Comparison of ENCODE assay signal across 35 cellular contexts in the genomic region with DNA sequence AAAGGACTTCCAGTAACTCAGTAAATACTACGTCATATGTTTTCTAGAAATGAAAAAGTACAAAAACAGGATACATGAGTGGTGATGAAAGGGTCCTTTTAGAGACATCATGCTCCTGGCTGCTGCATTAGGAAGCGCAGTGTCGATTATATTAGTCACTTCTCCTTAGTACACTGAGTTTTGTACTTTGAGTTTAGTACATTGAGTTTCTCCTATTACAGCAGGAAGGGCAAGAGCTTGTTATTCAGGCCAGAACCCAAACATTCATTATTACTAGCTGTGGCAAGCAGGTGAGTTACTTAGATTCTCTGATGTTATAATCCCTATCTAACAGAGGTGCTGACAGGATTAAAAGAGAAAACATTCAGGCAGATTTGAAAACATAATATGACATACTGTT. TPM values are rescaled to one million over a fixed set of nuclear protein-coding genes. Genes with fewer than 3 reads are reported as not detected.
DNase-seq lines count a peak whose midpoint lies in the region; ATAC-seq, FAIRE-seq and TF ChIP-seq lines count a peak whose summit lies in the region.
"Had no signal": no experiment of that assay in that cellular context is flagged by ENCODE, and none has a peak within 500 bp of the region (broad histone marks: within the 10 kb centered on the region; RNA-seq: fewer than 3 reads in every experiment).

No MANE protein-coding gene starts in this region.

- no peak overlapping the region for H3K23ac ChIP-seq in neuronal stem cell (ENCODE audit: low read depth, low read length, poor library complexity)

- H3K14ac ChIP-seq in neuronal stem cell (ENCODE audit: low read length) = no peak overlapping the region

- H4K91ac ChIP-seq in neuronal stem cell (ENCODE audit: low read depth, low read length, poor library complexity) = no peak overlapping the region

- H3K27ac Mint-ChIP-seq in CD8-positive, alpha-beta memory T cell = no peak overlapping the region
- H3K27ac Mint-ChIP-seq: activated CD4-positive, alpha-beta memory T cell treated with anti-CD3 and anti-CD28 coated beads for 36 hours; activated naive CD4-positive, alpha-beta T cell treated with anti-CD3 and anti-CD28 coated beads, Interleukin-2, amount 50 U/mL, for 24 hours; activated T-helper 17 cell treated with anti-CD3 and anti-CD28 coated beads, Interleukin-2, amount 50 U/mL, for 72 hours; H9; natural killer cell treated with Interleukin-12 subunit alpha and Interleukin-12 subunit beta and Interleukin-15 and Interleukin-18, amount 100 ng/mL, for 72 hours; stimulated activated effector memory CD8-positive, alpha-beta T cell treated with anti-CD3 and anti-CD28 coated beads, Interleukin-12 subunit alpha, Interleukin-12 subunit beta, amount 100 ng/mL, for 72 hours had no signal

- ATAC-seq in gastrocnemius medialis = peak; percentile 97 to 99
- ATAC-seq in GM21737 (IDR thresholded peaks at IDR 0.05; ENCODE audit: unreplicated experiment) = no peak
- ATAC-seq: activated T-helper 17 cell treated with anti-CD3 and anti-CD28 coated beads, Interleukin-2, amount 50 U/mL, for 72 hours; mucosa of descending colon; natural killer cell treated with Interleukin-12 subunit alpha and Interleukin-12 subunit beta and Interleukin-15 and Interleukin-18, amount 100 ng/mL, for 72 hours; stimulated activated effector memory CD8-positive, alpha-beta T cell treated with anti-CD3 and anti-CD28 coated beads, Interleukin-12 subunit alpha, Interleukin-12 subunit beta, amount 100 ng/mL, for 72 hours had no signal

- no peak overlapping the region for H2BK15ac ChIP-seq in neuronal stem cell (ENCODE audit: low read length)

- peak overlapping the region; percentile 38 to 79 (median 55) for H3K27ac ChIP-seq in gastrocnemius medialis
- H3K27ac ChIP-seq in neuronal stem cell (replicated peaks; ENCODE audit: low read length) = no peak overlapping the region
- H3K27ac ChIP-seq in CD8-positive, alpha-beta memory T cell (ENCODE audit: low read depth, low read length) = no peak overlapping the region
- H3K27ac ChIP-seq: ascending aorta; BLaER1 treated with 17β-estradiol and CSF1 and Interleukin-3, amounts not matched to agents 10 nM and 100 nM had no signal

- no peak for FAIRE-seq in urothelium cell line (lab: Jason Lieb, UNC)
- FAIRE-seq: GM19239, islet of Langerhans, RCC 7860 had no signal

- H4K8ac ChIP-seq in neuronal stem cell (ENCODE audit: low read depth, low read length) = no peak overlapping the region

- H3K27me3 Mint-ChIP-seq in CD8-positive, alpha-beta memory T cell = peaks cover 0 to 2% of the 10 kb centered on the region in 2 donors
- H3K27me3 Mint-ChIP-seq: activated CD4-positive, alpha-beta memory T cell treated with anti-CD3 and anti-CD28 coated beads for 36 hours; activated naive CD4-positive, alpha-beta T cell treated with anti-CD3 and anti-CD28 coated beads, Interleukin-2, amount 50 U/mL, for 24 hours; activated T-helper 17 cell treated with anti-CD3 and anti-CD28 coated beads, Interleukin-2, amount 50 U/mL, for 72 hours; natural killer cell treated with Interleukin-12 subunit alpha and Interleukin-12 subunit beta and Interleukin-15 and Interleukin-18, amount 100 ng/mL, for 72 hours had no signal

- POLR2A ChIA-PET in CD8-positive, alpha-beta memory T cell (lab: Charles Lee) = no interaction called here

- in situ Hi-C loops in gastrocnemius medialis (cut with MboI; ENCODE audit: low sequenced_read_pairs in 4 of 4) = no loop called here

- TF ChIP-seq POLR2A in gastrocnemius medialis (IDR thresholded peaks at IDR 0.05) = peak; percentile 24 to 66

- H3K36me3 Mint-ChIP-seq in CD8-positive, alpha-beta memory T cell = peaks cover 0 to 40% (median 2%) of the 10 kb centered on the region in 3 donors
- H3K36me3 Mint-ChIP-seq: natural killer cell treated with Interleukin-12 subunit alpha and Interleukin-12 subunit beta and Interleukin-15 and Interleukin-18, amount 100 ng/mL, for 72 hours had no signal

- no peak overlapping the region for H2BK120ac ChIP-seq in neuronal stem cell (ENCODE audit: low read depth, low read length)

- no peak overlapping the region for H2BK5ac ChIP-seq in neuronal stem cell (ENCODE audit: low read length)

- no peaks in the 10 kb centered on the region for H3K36me3 ChIP-seq in gastrocnemius medialis
- no peaks in the 10 kb centered on the region for H3K36me3 ChIP-seq in neuronal stem cell (replicated peaks in 1 of 2; ENCODE audit: control insufficient read depth in 2 of 2, insufficient read depth in 2 of 2, low read length in 2 of 2)
- H3K36me3 ChIP-seq in CD8-positive, alpha-beta memory T cell (ENCODE audit: insufficient read depth, low read length) = no peaks in the 10 kb centered on the region
- H3K36me3 ChIP-seq: ascending aorta had no signal

- no peaks in the 10 kb centered on the region for H3K79me1 ChIP-seq in neuronal stem cell (ENCODE audit: low read depth, low read length)

- TF ChIP-seq CTCF in choroid plexus epithelial cell (conservative IDR thresholded peaks at IDR 0.05; ENCODE audit: low read depth, low read length) (peak; percentile 40), gastrocnemius medialis (IDR thresholded peaks at IDR 0.05 in 4 of 5, conservative IDR thresholded peaks at IDR 0.05 in 1 of 5) (peak in 2 of 5 experiments; percentile 14)

- no peaks in the 10 kb centered on the region for H3K9me3 Mint-ChIP-seq in CD8-positive, alpha-beta memory T cell
- H3K9me3 Mint-ChIP-seq: activated CD4-positive, alpha-beta memory T cell treated with anti-CD3 and anti-CD28 coated beads for 36 hours; activated naive CD4-positive, alpha-beta T cell treated with anti-CD3 and anti-CD28 coated beads, Interleukin-2, amount 50 U/mL, for 24 hours; activated T-helper 17 cell treated with anti-CD3 and anti-CD28 coated beads, Interleukin-2, amount 50 U/mL, for 72 hours; natural killer cell treated with Interleukin-12 subunit alpha and Interleukin-12 subunit beta and Interleukin-15 and Interleukin-18, amount 100 ng/mL, for 72 hours; stimulated activated effector memory CD8-positive, alpha-beta T cell treated with anti-CD3 and anti-CD28 coated beads, Interleukin-12 subunit alpha, Interleukin-12 subunit beta, amount 100 ng/mL, for 72 hours had no signal

- H3K4me1 ChIP-seq in gastrocnemius medialis = no peaks in the 10 kb centered on the region
- H3K4me1 ChIP-seq in neuronal stem cell (ENCODE audit: control insufficient read depth in 2 of 2, insufficient read depth in 1 of 2, low read depth in 1 of 2, low read length in 2 of 2) = no peaks in the 10 kb centered on the region
- H3K4me1 ChIP-seq in CD8-positive, alpha-beta memory T cell (ENCODE audit: insufficient read depth, low read length) = no peaks in the 10 kb centered on the region
- H3K4me1 ChIP-seq: ascending aorta; BLaER1 treated with 17β-estradiol and CSF1 and Interleukin-3, amounts not matched to agents 10 nM and 100 nM; Caco-2 had no signal

- H3K4me2 ChIP-seq in neuronal stem cell (ENCODE audit: insufficient read depth, low read length, poor library complexity, severe bottlenecking) = no peak overlapping the region
- H3K4me2 ChIP-seq: BLaER1 treated with 17β-estradiol and CSF1 and Interleukin-3, amounts not matched to agents 10 nM and 100 nM had no signal

- CTCF ChIA-PET in CD8-positive, alpha-beta memory T cell (lab: Charles Lee) = interaction anchor here (1.6 kb wide), 1 partner anchor 22 kb away, joined by 5 read pairs; the partner anchor contains the start of gene RPGR

- no peak overlapping the region for H3K4me3 Mint-ChIP-seq in CD8-positive, alpha-beta memory T cell
- H3K4me3 Mint-ChIP-seq: activated CD4-positive, alpha-beta memory T cell treated with anti-CD3 and anti-CD28 coated beads for 36 hours; activated naive CD4-positive, alpha-beta T cell treated with anti-CD3 and anti-CD28 coated beads, Interleukin-2, amount 50 U/mL, for 24 hours; activated T-helper 17 cell treated with anti-CD3 and anti-CD28 coated beads, Interleukin-2, amount 50 U/mL, for 72 hours; H9; natural killer cell treated with Interleukin-12 subunit alpha and Interleukin-12 subunit beta and Interleukin-15 and Interleukin-18, amount 100 ng/mL, for 72 hours; stimulated activated effector memory CD8-positive, alpha-beta T cell treated with anti-CD3 and anti-CD28 coated beads, Interleukin-12 subunit alpha, Interleukin-12 subunit beta, amount 100 ng/mL, for 72 hours had no signal

- H3K4me1 Mint-ChIP-seq in CD8-positive, alpha-beta memory T cell = no peaks in the 10 kb centered on the region
- H3K4me1 Mint-ChIP-seq: activated naive CD4-positive, alpha-beta T cell treated with anti-CD3 and anti-CD28 coated beads, Interleukin-2, amount 50 U/mL, for 24 hours; activated T-helper 17 cell treated with anti-CD3 and anti-CD28 coated beads, Interleukin-2, amount 50 U/mL, for 72 hours; H9; stimulated activated effector memory CD8-positive, alpha-beta T cell treated with anti-CD3 and anti-CD28 coated beads, Interleukin-12 subunit alpha, Interleukin-12 subunit beta, amount 100 ng/mL, for 72 hours had no signal

- no peak overlapping the region for H2AK5ac ChIP-seq in neuronal stem cell (ENCODE audit: low read depth, low read length)

- no peak overlapping the region for H3K18ac ChIP-seq in neuronal stem cell (ENCODE audit: low read length)

- no peak overlapping the region for H3K4me3 ChIP-seq in choroid plexus epithelial cell (ENCODE audit: low read depth, low read length)
- no peak overlapping the region for H3K4me3 ChIP-seq in gastrocnemius medialis
- H3K4me3 ChIP-seq in neuronal stem cell (ENCODE audit: low read length in 2 of 2) = no peak overlapping the region
- H3K4me3 ChIP-seq in CD8-positive, alpha-beta memory T cell (ENCODE audit: low read length) = no peak overlapping the region
- H3K4me3 ChIP-seq: ascending aorta; BLaER1 treated with 17β-estradiol and CSF1 and Interleukin-3, amounts not matched to agents 10 nM and 100 nM; dorsolateral prefrontal cortex; mucosa of descending colon had no signal

- WGBS in neuronal stem cell (ENCODE audit: extremely low coverage in 2 of 2, insufficient read length in 2 of 2, insufficient replicate concordance in 1 of 2), 2 donors = no CpG with 5 or more reads among the region's 3 CpGs

- peak; percentile 77 for DNase-seq in LHCN-M2 (ENCODE audit: low read depth)
- peak; percentile 90 for DNase-seq in choroid plexus epithelial cell (ENCODE audit: low read depth)
- peak; percentile 73 for DNase-seq in glomerular endothelial cell (ENCODE audit: extremely low read depth, low read depth, low spot score)
- DNase-seq in gastrocnemius medialis = peak in 1 of 2 donors; percentile 14
- DNase-seq in neuronal stem cell (ENCODE audit: low spot score) = no peak
- DNase-seq in urothelium cell line (ENCODE audit: low spot score) = no peak
- no peak for DNase-seq in CD8-positive, alpha-beta memory T cell
- DNase-seq: activated CD4-positive, alpha-beta memory T cell treated with anti-CD3 and anti-CD28 coated beads for 36 hours; Caco-2; central memory CD4-positive, alpha-beta T cell; DMS79; dorsolateral prefrontal cortex; H9; mucosa of descending colon; NCI-H1417; NCI-H2029 treated with DMSO at 0.1 percent for 48 hours; NCI-H69; retina; stimulated activated CD4-positive, alpha-beta T cell treated with anti-CD3 and anti-CD28 coated beads, Interleukin-12 subunit alpha, Interleukin-12 subunit beta, amount 100 ng/mL, for 4 hours; stimulated activated CD4-positive, alpha-beta T cell treated with anti-CD3 and anti-CD28 coated beads, Interleukin-4, amount 100 ng/mL, for 24 hours; T-helper 1 cell had no signal

- no peaks in the 10 kb centered on the region for H3K9me3 ChIP-seq in gastrocnemius medialis
- no peaks in the 10 kb centered on the region for H3K9me3 ChIP-seq in neuronal stem cell (replicated peaks in 1 of 2; ENCODE audit: control insufficient read depth in 2 of 2, insufficient read depth in 1 of 2, low read depth in 1 of 2, low read length in 2 of 2)
- no peaks in the 10 kb centered on the region for H3K9me3 ChIP-seq in CD8-positive, alpha-beta memory T cell (ENCODE audit: low read length)
- H3K9me3 ChIP-seq: ascending aorta; BLaER1 treated with 17β-estradiol and CSF1 and Interleukin-3, amounts not matched to agents 10 nM and 100 nM; Caco-2; mucosa of descending colon had no signal

- H3K27me3 ChIP-seq in gastrocnemius medialis = no peaks in the 10 kb centered on the region
- no peaks in the 10 kb centered on the region for H3K27me3 ChIP-seq in neuronal stem cell (ENCODE audit: control insufficient read depth in 3 of 3, insufficient read depth in 3 of 3, low read depth in 1 of 3, low read length in 3 of 3)
- no peaks in the 10 kb centered on the region for H3K27me3 ChIP-seq in CD8-positive, alpha-beta memory T cell (ENCODE audit: insufficient read depth, low read length, poor library complexity, severe bottlenecking)
- H3K27me3 ChIP-seq: ascending aorta; BLaER1 treated with 17β-estradiol and CSF1 and Interleukin-3, amounts not matched to agents 10 nM and 100 nM had no signal

- H2BK12ac ChIP-seq in neuronal stem cell (ENCODE audit: low read length) = no peak overlapping the region

- H3K9ac ChIP-seq in neuronal stem cell (ENCODE audit: low read depth, low read length, poor library complexity) = no peak overlapping the region
- H3K9ac ChIP-seq: BLaER1 treated with 17β-estradiol and CSF1 and Interleukin-3, amounts not matched to agents 10 nM and 100 nM had no signal

- no peak overlapping the region for H2AFZ ChIP-seq in neuronal stem cell (ENCODE audit: low read length)

- H3K4ac ChIP-seq in neuronal stem cell (ENCODE audit: low read length) = no peak overlapping the region

- intact Hi-C loops in gastrocnemius medialis (cut with DNase I; ENCODE audit: low total_unique reads) = no loop called here

RNA-seq across cellular contexts. Expression of gene RPGR, which starts 21.3 kb away (rescaled TPM):
- total RNA-seq in LHCN-M2 (2014; rRNA removed) = 16.7 and 19.1 TPM in 2 replicates
- polyA plus RNA-seq in LHCN-M2 (2012) = 1.2 TPM
- total RNA-seq in glomerular endothelial cell = 5.2 and 9.9 TPM in 2 replicates
- total RNA-seq in gastrocnemius medialis = 10 to 100 TPM; 10.5 to 28.7 (median 13.7) TPM
- polyA plus RNA-seq in neuronal stem cell (2013, experiment 1 of 2) = 8.7 TPM
- polyA plus RNA-seq in neuronal stem cell (2013, experiment 2 of 2) = 8.5 TPM
- 10 to 100 TPM in 1 of 2 experiments, 1 to 10 TPM in 1; 8.5 to 11.1 TPM for total RNA-seq in CD8-positive, alpha-beta memory T cell
- 7.1 TPM for polyA plus RNA-seq in CD8-positive, alpha-beta memory T cell

RNA-seq across cellular contexts. Expression of gene OTC, which starts 46.4 kb away (rescaled TPM):
- total RNA-seq in LHCN-M2 (2014; rRNA removed) (not detected in 2 replicates), glomerular endothelial cell (not detected in 2 replicates), gastrocnemius medialis (under 1 TPM in 1 of 4 donors, not detected in 3; 0.27 TPM)
- not detected for polyA plus RNA-seq in LHCN-M2 (2012)
- not detected for polyA plus RNA-seq in neuronal stem cell (2013, experiment 1 of 2)
- polyA plus RNA-seq in neuronal stem cell (2013, experiment 2 of 2) = not detected
- total RNA-seq in CD8-positive, alpha-beta memory T cell = under 1 TPM in 1 of 2 experiments, not detected in 1; 0.15 TPM
- not detected for polyA plus RNA-seq in CD8-positive, alpha-beta memory T cell
- total RNA-seq: activated CD4-positive, alpha-beta memory T cell treated with anti-CD3 and anti-CD28 coated beads for 36 hours; Caco-2; fibroblast of villous mesenchyme; H9; lower leg skin; M059J; natural killer cell treated with Interleukin-12 subunit alpha and Interleukin-12 subunit beta and Interleukin-15 and Interleukin-18, amount 100 ng/mL, for 72 hours; osteocyte had no signal

Comparison
In these comparisons a context has a peak if more than half of its experiments do, and no peak if none do; other contexts are left out.
1. DNase-seq: peak in LHCN-M2 (single experiment), choroid plexus epithelial cell (single experiment) and glomerular endothelial cell (single experiment); none in neuronal stem cell (single experiment), urothelium cell line (single experiment) and CD8-positive, alpha-beta memory T cell (0 of 5).
2. H3K27ac ChIP-seq: peak in gastrocnemius medialis (4 of 4); none in neuronal stem cell (single experiment) and CD8-positive, alpha-beta memory T cell (single experiment).